Comparison of ENCODE assay signal across 14 cellular contexts in the genomic region with DNA sequence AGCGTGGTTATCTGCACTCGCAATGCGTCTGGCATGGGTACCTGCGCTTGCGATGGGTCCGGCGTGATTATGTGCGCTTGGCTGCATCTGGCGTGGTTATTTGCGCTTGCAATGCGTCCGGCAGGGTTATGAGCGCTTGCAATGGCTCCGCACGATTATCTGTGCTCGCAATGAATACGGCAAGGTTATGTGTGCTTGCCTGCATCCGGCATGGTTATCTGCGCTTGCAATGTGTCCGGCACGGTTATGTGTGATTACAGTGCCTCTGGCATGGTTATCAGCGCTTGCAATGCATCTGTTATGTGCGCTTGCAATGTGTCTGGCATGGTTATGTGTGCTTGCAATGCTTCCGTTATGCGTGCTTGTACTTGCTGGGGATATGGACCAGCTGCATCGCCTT.
"Had no signal": no experiment of that assay in that cellular context is flagged by ENCODE, and none has a peak within 500 bp of the region (broad histone marks: within the 10 kb centered on the region; RNA-seq: fewer than 3 reads in every experiment).

No MANE protein-coding gene starts in this region.

- H3K4me3 Mint-ChIP-seq: activated naive CD8-positive, alpha-beta T cell treated with anti-CD3 and anti-CD28 coated beads, Interleukin-2, amount 50 U/mL, for 24 hours; activated T-helper 17 cell treated with anti-CD3 and anti-CD28 coated beads, Interleukin-2, amount 50 U/mL, for 72 hours; neural crest cell; stimulated activated naive CD8-positive, alpha-beta T cell treated with anti-CD3 and anti-CD28 coated beads, Interleukin-15, amount 100 ng/mL, for 72 hours had no signal

- DNase-seq: activated CD4-positive, CD25-positive, alpha-beta regulatory T cell treated with anti-CD3 and anti-CD28 coated beads, Interleukin-2, amount 50 U/mL, for 72 hours; activated naive CD4-positive, alpha-beta T cell treated with Interleukin-2 at 50 U/mL for 16 hours; activated naive CD8-positive, alpha-beta T cell treated with anti-CD3 and anti-CD28 coated beads, Interleukin-2, amount 50 U/mL, for 24 hours; heart right ventricle; ovary; sigmoid colon; spleen; stimulated activated naive CD8-positive, alpha-beta T cell treated with anti-CD3 and anti-CD28 coated beads, Interleukin-15, amount 100 ng/mL, for 72 hours; testis; upper lobe of right lung had no signal

- H3K4me1 Mint-ChIP-seq: activated naive CD8-positive, alpha-beta T cell treated with anti-CD3 and anti-CD28 coated beads, Interleukin-2, amount 50 U/mL, for 24 hours; activated T-helper 17 cell treated with anti-CD3 and anti-CD28 coated beads, Interleukin-2, amount 50 U/mL, for 72 hours; neural crest cell had no signal

- H3K4me3 ChIP-seq: breast epithelium, gastroesophageal sphincter, heart right ventricle, ovary, sigmoid colon, spleen, testis, upper lobe of right lung had no signal

- H3K27me3 ChIP-seq: ovary, testis had no signal

- H3K27ac ChIP-seq: breast epithelium, gastroesophageal sphincter, heart right ventricle, ovary, sigmoid colon, spleen, testis, upper lobe of right lung had no signal

- H3K27ac Mint-ChIP-seq: activated naive CD8-positive, alpha-beta T cell treated with anti-CD3 and anti-CD28 coated beads, Interleukin-2, amount 50 U/mL, for 24 hours; activated T-helper 17 cell treated with anti-CD3 and anti-CD28 coated beads, Interleukin-2, amount 50 U/mL, for 72 hours had no signal

- H3K27me3 Mint-ChIP-seq: activated T-helper 17 cell treated with anti-CD3 and anti-CD28 coated beads, Interleukin-2, amount 50 U/mL, for 72 hours had no signal

- H3K9me3 ChIP-seq: breast epithelium, gastroesophageal sphincter, heart right ventricle, ovary, sigmoid colon, spleen, testis, upper lobe of right lung had no signal

- H3K36me3 ChIP-seq: breast epithelium, gastroesophageal sphincter, heart right ventricle, ovary, sigmoid colon, spleen, upper lobe of right lung had no signal

- H3K9me3 Mint-ChIP-seq: activated naive CD8-positive, alpha-beta T cell treated with anti-CD3 and anti-CD28 coated beads, Interleukin-2, amount 50 U/mL, for 24 hours; activated T-helper 17 cell treated with anti-CD3 and anti-CD28 coated beads, Interleukin-2, amount 50 U/mL, for 72 hours; neural crest cell; stimulated activated naive CD8-positive, alpha-beta T cell treated with anti-CD3 and anti-CD28 coated beads, Interleukin-15, amount 100 ng/mL, for 72 hours had no signal

- ATAC-seq: activated naive CD8-positive, alpha-beta T cell treated with anti-CD3 and anti-CD28 coated beads, Interleukin-2, amount 50 U/mL, for 24 hours; activated T-helper 17 cell treated with anti-CD3 and anti-CD28 coated beads, Interleukin-2, amount 50 U/mL, for 72 hours; gastroesophageal sphincter; heart right ventricle; stimulated activated naive CD8-positive, alpha-beta T cell treated with anti-CD3 and anti-CD28 coated beads, Interleukin-15, amount 100 ng/mL, for 72 hours; upper lobe of right lung had no signal

- H3K4me1 ChIP-seq: breast epithelium, testis, upper lobe of right lung had no signal
